ENCODE assay signal across 8 cellular contexts in the genomic region with DNA sequence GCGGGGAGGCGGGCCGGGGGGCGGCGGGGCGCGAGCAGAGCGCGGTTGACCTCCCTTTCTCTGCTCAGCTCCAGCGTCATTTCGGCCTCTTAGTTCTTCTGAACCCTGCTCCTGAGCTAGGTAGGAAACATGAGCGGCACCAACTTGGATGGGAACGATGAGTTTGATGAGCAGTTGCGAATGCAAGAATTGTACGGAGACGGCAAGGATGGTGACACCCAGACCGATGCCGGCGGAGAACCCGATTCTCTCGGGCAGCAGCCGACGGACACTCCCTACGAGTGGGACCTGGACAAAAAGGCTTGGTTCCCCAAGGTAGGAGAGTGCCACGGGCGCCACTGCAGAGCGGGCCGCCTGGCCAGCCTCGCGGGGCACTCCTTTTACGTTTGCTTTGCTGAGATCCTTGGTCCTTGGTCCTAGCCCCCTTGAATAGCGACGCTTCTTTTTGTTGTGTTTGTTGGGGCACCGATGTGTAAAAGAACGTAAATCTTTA. TPM values are rescaled to one million over a fixed set of nuclear protein-coding genes. Genes with fewer than 3 reads are reported as not detected.
DNase-seq lines count a peak whose midpoint lies in the region; ATAC-seq, FAIRE-seq and TF ChIP-seq lines count a peak whose summit lies in the region.

A gene with protein sequence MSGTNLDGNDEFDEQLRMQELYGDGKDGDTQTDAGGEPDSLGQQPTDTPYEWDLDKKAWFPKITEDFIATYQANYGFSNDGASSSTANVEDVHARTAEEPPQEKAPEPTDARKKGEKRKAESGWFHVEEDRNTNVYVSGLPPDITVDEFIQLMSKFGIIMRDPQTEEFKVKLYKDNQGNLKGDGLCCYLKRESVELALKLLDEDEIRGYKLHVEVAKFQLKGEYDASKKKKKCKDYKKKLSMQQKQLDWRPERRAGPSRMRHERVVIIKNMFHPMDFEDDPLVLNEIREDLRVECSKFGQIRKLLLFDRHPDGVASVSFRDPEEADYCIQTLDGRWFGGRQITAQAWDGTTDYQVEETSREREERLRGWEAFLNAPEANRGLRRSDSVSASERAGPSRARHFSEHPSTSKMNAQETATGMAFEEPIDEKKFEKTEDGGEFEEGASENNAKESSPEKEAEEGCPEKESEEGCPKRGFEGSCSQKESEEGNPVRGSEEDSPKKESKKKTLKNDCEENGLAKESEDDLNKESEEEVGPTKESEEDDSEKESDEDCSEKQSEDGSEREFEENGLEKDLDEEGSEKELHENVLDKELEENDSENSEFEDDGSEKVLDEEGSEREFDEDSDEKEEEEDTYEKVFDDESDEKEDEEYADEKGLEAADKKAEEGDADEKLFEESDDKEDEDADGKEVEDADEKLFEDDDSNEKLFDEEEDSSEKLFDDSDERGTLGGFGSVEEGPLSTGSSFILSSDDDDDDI (plus strand): TSS at position 37 of the 493 bp plus-strand sequence. CDS start 93 bp downstream, at position 130.

- peaks cover 23% of the 10 kb centered on the region for H3K79me2 ChIP-seq in K562 (ENCODE audit: control insufficient read depth, insufficient read depth, low read length)

- no peak for TF ChIP-seq CTCF in CD8-positive, alpha-beta T cell (IDR thresholded peaks at IDR 0.05)
- TF ChIP-seq CTCF in K562 (IDR thresholded peaks at IDR 0.05 in 2 of 3, conservative IDR thresholded peaks at IDR 0.05 in 1 of 3; ENCODE audit: insufficient read depth in 2 of 3, low read depth in 1 of 3, low read length in 3 of 3) = no peak

- ATAC-seq in CD8-positive, alpha-beta T cell = no peak
- ATAC-seq in GM19455 (IDR thresholded peaks at IDR 0.05; ENCODE audit: unreplicated experiment) (peak; percentile 22), K562 (peak; percentile 58)
- peak; percentile 12 to 15 for ATAC-seq in stimulated activated naive B cell treated with anti-CD40 and anti-IgM and Interleukin-4, amounts not matched to agents 10 μg/mL and 1 μg/mL and 100 μg/mL, for 72 hours (replicated peaks)

- H3K9me3 ChIP-seq in CD8-positive, alpha-beta T cell (ENCODE audit: low read length) = no peaks in the 10 kb centered on the region
- H3K9me3 ChIP-seq in K562 (replicated peaks; ENCODE audit: control insufficient read depth, insufficient read depth, low read depth, low read length) = no peaks in the 10 kb centered on the region

- peak within 1 kb of the TSS; percentile 99 for H3K27ac Mint-ChIP-seq in CD8-positive, alpha-beta T cell
- peak within 1 kb of the TSS; percentile 96 to 97 (median 97) for H3K27ac Mint-ChIP-seq in immature natural killer cell
- peak within 1 kb of the TSS; percentile 93 for H3K27ac Mint-ChIP-seq in stimulated activated naive B cell treated with anti-CD40 and anti-IgM and Interleukin-4, amounts not matched to agents 10 μg/mL and 1 μg/mL and 100 μg/mL, for 72 hours

- TF ChIP-seq POLR2A in K562 (conservative IDR thresholded peaks at IDR 0.05) = no peak

- peaks cover 23% of the 10 kb centered on the region for H3K4me1 Mint-ChIP-seq in CD8-positive, alpha-beta T cell (ENCODE audit: low read depth)
- peaks cover 18 to 24% of the 10 kb centered on the region in 2 donors for H3K4me1 Mint-ChIP-seq in immature natural killer cell
- no peaks in the 10 kb centered on the region for H3K4me1 Mint-ChIP-seq in stimulated activated naive B cell treated with anti-CD40 and anti-IgM and Interleukin-4, amounts not matched to agents 10 μg/mL and 1 μg/mL and 100 μg/mL, for 72 hours

- H3K4me1 ChIP-seq in CD8-positive, alpha-beta T cell (ENCODE audit: insufficient read depth, low read length) = peaks cover 18% of the 10 kb centered on the region
- H3K4me1 ChIP-seq in K562 (replicated peaks in 1 of 2; ENCODE audit: control insufficient read depth in 2 of 2, insufficient read depth in 2 of 2, low read length in 2 of 2) = no peaks in the 10 kb centered on the region

- H3K4me3 Mint-ChIP-seq in CD8-positive, alpha-beta T cell = peak within 1 kb of the TSS; percentile 92
- H3K4me3 Mint-ChIP-seq in immature natural killer cell = peak within 1 kb of the TSS; percentile 91 to 97 (median 93)
- H3K4me3 Mint-ChIP-seq in stimulated activated naive B cell treated with anti-CD40 and anti-IgM and Interleukin-4, amounts not matched to agents 10 μg/mL and 1 μg/mL and 100 μg/mL, for 72 hours = peak within 1 kb of the TSS; percentile 83 to 88

- peak within 1 kb of the TSS; percentile 98 for H2AFZ ChIP-seq in K562 (ENCODE audit: low read depth, low read length)

- H3K4me2 ChIP-seq in K562 (ENCODE audit: insufficient read depth, low read length) = peak within 1 kb of the TSS; percentile 96

- H3K27me3 ChIP-seq in CD8-positive, alpha-beta T cell (ENCODE audit: insufficient read depth, low read length) = no peaks in the 10 kb centered on the region
- H3K27me3 ChIP-seq in K562 (ENCODE audit: control insufficient read depth in 2 of 2, insufficient read depth in 2 of 2, low read length in 2 of 2) = peaks cover 0 to under 1% of the 10 kb centered on the region in 2 experiments; a peak in 1 of 5 replicates

- POLR2A ChIA-PET in CD8-positive, alpha-beta T cell (lab: Charles Lee) = interaction anchor here (0.7 to 1.7 kb wide), 4 partner anchors 12 to 383 kb away, joined by 3 to 5 read pairs (median 4); partner anchors contain the start of gene RBMX
- POLR2A ChIA-PET in K562 (lab: Yijun Ruan, JAX) = interaction anchor here (0.6 kb wide), 3 partner anchors 11 to 458 kb away, joined by 3 read pairs; no protein-coding TSS in a partner anchor

- peak in 2 of 7 experiments; percentile 1 to 2 for DNase-seq in CD8-positive, alpha-beta T cell
- DNase-seq in Jurkat, Clone E6-1 (ENCODE audit: low read depth, low spot score) = no peak
- DNase-seq in K562 (ENCODE audit: extremely low read depth in 1 of 4, low spot score in 3 of 4) = peak in 2 of 4 experiments; percentile 6 to 10
- DNase-seq in immature natural killer cell = no peak
- DNase-seq in stimulated activated naive B cell treated with anti-CD40 and anti-IgM and Interleukin-4, amounts not matched to agents 10 μg/mL and 1 μg/mL and 100 μg/mL, for 72 hours = no peak
- no peak for DNase-seq in midbrain (lab: John Stamatoyannopoulos, UW)
- no peak for DNase-seq in putamen (ENCODE audit: low spot score)

- peaks cover 11% of the 10 kb centered on the region for H3K36me3 Mint-ChIP-seq in CD8-positive, alpha-beta T cell
- H3K36me3 Mint-ChIP-seq in immature natural killer cell = peaks cover 0 to 2% (median 0%) of the 10 kb centered on the region in 3 donors
- no peaks in the 10 kb centered on the region for H3K36me3 Mint-ChIP-seq in stimulated activated naive B cell treated with anti-CD40 and anti-IgM and Interleukin-4, amounts not matched to agents 10 μg/mL and 1 μg/mL and 100 μg/mL, for 72 hours

- no peak for TF ChIP-seq RAD21 in K562 (CRISPR knock-in tag; conservative IDR thresholded peaks at IDR 0.05 in 1 of 2, IDR thresholded peaks at IDR 0.05 in 1 of 2)

- peaks cover 7% of the 10 kb centered on the region for H3K36me3 ChIP-seq in CD8-positive, alpha-beta T cell (ENCODE audit: insufficient read depth, low read length)
- peaks cover 27% of the 10 kb centered on the region for H3K36me3 ChIP-seq in K562 (ENCODE audit: control insufficient read depth, insufficient read depth, low read length)

- no peaks in the 10 kb centered on the region for H4K20me1 ChIP-seq in K562 (replicated peaks; ENCODE audit: control insufficient read depth, insufficient read depth, low read length)

- peak within 1 kb of the TSS; percentile 92 to 98 for H3K9ac ChIP-seq in K562 (ENCODE audit: insufficient read depth in 1 of 2, low read depth in 2 of 2, low read length in 2 of 2)

- no TSS peak for BruUV-seq in K562 (replicated peaks; lab: Mats Ljungman, UMichigan)

- peak within 1 kb of the TSS; percentile 84 for H3K27ac ChIP-seq in CD8-positive, alpha-beta T cell (ENCODE audit: low read depth, low read length)
- peak within 1 kb of the TSS; percentile 92 for H3K27ac ChIP-seq in K562 (ENCODE audit: extremely low read depth, low read depth, low read length)

- FAIRE-seq in K562 (lab: Jason Lieb, UNC) = no peak

- H3K4me3 ChIP-seq in CD8-positive, alpha-beta T cell (ENCODE audit: low read depth, low read length) = peak within 1 kb of the TSS; percentile 44
- H3K4me3 ChIP-seq in Jurkat, Clone E6-1 (ENCODE audit: low read length) = peak within 1 kb of the TSS; percentile 82
- H3K4me3 ChIP-seq in K562 = peak within 1 kb of the TSS; percentile 83

- CTCF ChIA-PET in CD8-positive, alpha-beta T cell (lab: Charles Lee) = no interaction called here
- CTCF ChIA-PET in K562 (lab: Yijun Ruan, JAX; ENCODE audit: low intra/inter-chr PET ratio) = no interaction called here

- no peaks in the 10 kb centered on the region for H3K27me3 Mint-ChIP-seq in CD8-positive, alpha-beta T cell (ENCODE audit: low read depth)
- peaks cover 2 to 8% (median 7%) of the 10 kb centered on the region in 3 donors for H3K27me3 Mint-ChIP-seq in immature natural killer cell (ENCODE audit: low read depth in 3 of 3)
- H3K27me3 Mint-ChIP-seq in stimulated activated naive B cell treated with anti-CD40 and anti-IgM and Interleukin-4, amounts not matched to agents 10 μg/mL and 1 μg/mL and 100 μg/mL, for 72 hours = no peaks in the 10 kb centered on the region

- in situ Hi-C loops in K562 (cut with MboI) = no loop called here

- WGBS in K562 (ENCODE audit: insufficient coverage, low coverage, missing lambda C conversion rate) = 0% methylated on average over 13 of the region's 35 CpGs

- intact Hi-C loops in CD8-positive, alpha-beta T cell (cut with DNase I, micrococcal nuclease) = loop anchor here (1.0 to 10.0 kb wide), 12 partner anchors 80 to 975 kb away; partner anchors contain the start of genes MAP7D3 (in 2 of the 2), RBMX (in 2 of the 2), FHL1 (in 1 of the 2) and INTS6L (in 1 of the 2)
- intact Hi-C loops in K562 (cut with micrococcal nuclease) = loop anchor here (5.0 to 10.0 kb wide), 3 partner anchors 185 to 333 kb away; no protein-coding TSS in a partner anchor

- no peaks in the 10 kb centered on the region for H3K9me3 Mint-ChIP-seq in CD8-positive, alpha-beta T cell
- H3K9me3 Mint-ChIP-seq in immature natural killer cell = no peaks in the 10 kb centered on the region
- H3K9me3 Mint-ChIP-seq in stimulated activated naive B cell treated with anti-CD40 and anti-IgM and Interleukin-4, amounts not matched to agents 10 μg/mL and 1 μg/mL and 100 μg/mL, for 72 hours = no peaks in the 10 kb centered on the region

- H3K9me1 ChIP-seq in K562 (ENCODE audit: control insufficient read depth, insufficient read depth, low read length) = no peaks in the 10 kb centered on the region

- TF ChIP-seq EP300 in K562 (IDR thresholded peaks at IDR 0.05; ENCODE audit: low read length) = no peak

RNA-seq across cellular contexts. Expression of the gene that starts here (rescaled TPM):
- total RNA-seq in CD8-positive, alpha-beta T cell = 10 to 100 TPM; 28.5 to 29.5 TPM
- polyA plus RNA-seq in Jurkat, Clone E6-1 (2012; ENCODE audit: insufficient read depth, insufficient read length) = 89.9 TPM
- 1.2 and 2.5 TPM in 2 replicates for total RNA-seq in K562 (2011; cell fraction: chromatin; rRNA removed; ENCODE audit: low replicate concordance)
- 0.50 and 1.2 TPM in 2 replicates for total RNA-seq in K562 (2011; cell fraction: nucleolus; rRNA removed)
- total RNA-seq in K562 (2011; cell fraction: nucleoplasm; rRNA removed) = 1.3 and 1.9 TPM in 2 replicates
- total RNA-seq in K562 (2014; rRNA removed) (81.3 and 82.5 TPM in 2 replicates), K562 (2014; rRNA removed; fragmentation: Illumina TruSeq; extraction: Trizol) (77.9 and 85.9 TPM in 2 replicates), K562 (2015; rRNA removed; fragmentation: Illumina TruSeq; extraction: Trizol) (82.4 and 87.7 TPM in 2 replicates), K562 (2021) (37.0 and 42.2 TPM in 2 replicates)
- polyA plus RNA-seq in K562 (2011; rRNA removed) (1.4 and 2.6 TPM in 2 replicates), K562 (2014; fragmentation: Illumina TruSeq; extraction: Trizol) (67.5 and 79.2 TPM in 2 replicates), K562 (2014; fragmentation: Nextera tagmentation; extraction: Ambion mirVana) (10 to 100 TPM; 17.7 to 29.0 TPM), K562 (2014; rRNA removed) (25.9 and 32.5 TPM in 2 replicates), immature natural killer cell (10 to 100 TPM; 32.7 to 59.3 (median 39.6) TPM)
- polyA plus RNA-seq in K562 (2011; cell fraction: cytosol; rRNA removed) = 0.73 and 0.86 TPM in 2 replicates
- polyA plus RNA-seq in K562 (2011; cell fraction: nucleus; rRNA removed) = 0.97 and 1.0 TPM in 2 replicates
- 31.0 and 60.1 TPM in 2 replicates for polyA plus RNA-seq in K562 (2012)
- 1.2 and 1.4 TPM in 2 replicates for polyA minus RNA-seq in K562 (2011; rRNA and poly(A)+ RNA removed)
- 2.3 and 3.2 TPM in 2 replicates for polyA minus RNA-seq in K562 (2011; cell fraction: cytosol; rRNA and poly(A)+ RNA removed)
- polyA minus RNA-seq in K562 (2011; cell fraction: nucleus; rRNA and poly(A)+ RNA removed) = 1.2 and 1.3 TPM in 2 replicates
